In the genomic region with DNA sequence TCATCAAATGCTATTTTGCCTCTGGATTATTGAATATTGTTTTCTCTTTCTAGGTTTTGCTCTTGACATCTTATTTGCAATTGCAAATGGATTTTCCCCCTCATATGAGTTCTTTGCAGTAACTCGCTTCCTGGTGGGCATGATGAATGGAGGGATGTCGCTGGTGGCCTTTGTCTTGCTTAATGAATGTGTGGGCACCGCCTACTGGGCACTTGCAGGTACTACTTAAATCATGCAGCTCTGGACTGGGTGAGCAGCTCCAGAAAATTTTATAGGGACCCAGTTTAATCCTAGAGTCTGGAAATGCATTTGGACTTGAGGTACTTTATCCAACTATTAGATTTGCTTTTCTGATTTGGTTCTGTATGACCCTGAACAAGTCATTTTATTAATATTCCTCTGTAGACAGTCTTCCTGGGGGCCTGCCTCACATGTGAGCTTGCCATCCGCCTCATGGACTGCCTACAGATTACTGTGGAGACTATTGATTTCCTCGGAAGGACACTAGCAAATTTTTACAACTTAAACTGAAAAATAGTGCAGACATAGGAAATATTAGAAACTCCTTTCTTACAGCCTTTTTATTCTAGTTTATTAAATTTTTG, we compare ENCODE assay signal across 8 cellular contexts. TPM values are rescaled to one million over a fixed set of nuclear protein-coding genes. Genes with fewer than 3 reads are reported as not detected.
DNase-seq lines count a peak whose midpoint lies in the region; ATAC-seq and TF ChIP-seq lines count a peak whose summit lies in the region.

No MANE protein-coding gene starts in this region.

- ATAC-seq in GM18508 (IDR thresholded peaks at IDR 0.05; ENCODE audit: insufficient read depth, unreplicated experiment), result peak; percentile 72
- ATAC-seq in HG02970 (IDR thresholded peaks at IDR 0.05; ENCODE audit: low FRiP score, unreplicated experiment), result peak; percentile 64
- ATAC-seq in stimulated activated naive CD8-positive, alpha-beta T cell treated with anti-CD3 and anti-CD28 coated beads, Interleukin-15, Interleukin-2, amounts not matched to agents 100 U/mL and 50 U/mL, for 24 hours, result peak; percentile 81

- H3K36me3 Mint-ChIP-seq in mesothelial cell of epicardium, result peaks cover 19% of the 10 kb centered on the region

- no peak overlapping the region for H3K27ac Mint-ChIP-seq in mesothelial cell of epicardium

- peak; percentile 60 for DNase-seq in AG08395 (ENCODE audit: low spot score)
- DNase-seq in NCI-H226, result peak; percentile 32
- peak; percentile 66 for DNase-seq in activated CD4-positive, alpha-beta T cell treated with anti-CD3 and anti-CD28 coated beads for 48 hours
- DNase-seq in effector CD4-positive, alpha-beta T cell, result peak; percentile 4
- no peak for DNase-seq in mesothelial cell of epicardium (ENCODE audit: low spot score in 2 of 2, unreplicated experiment in 2 of 2)
- DNase-seq in stimulated activated naive CD8-positive, alpha-beta T cell treated with anti-CD3 and anti-CD28 coated beads, Interleukin-15, Interleukin-2, amounts not matched to agents 100 U/mL and 50 U/mL, for 24 hours, result peak; percentile 53

- peaks cover 7% of the 10 kb centered on the region for H3K4me1 Mint-ChIP-seq in mesothelial cell of epicardium

- peak; percentile 73 for TF ChIP-seq CTCF in mesothelial cell of epicardium (IDR thresholded peaks at IDR 0.05; ENCODE audit: unreplicated experiment)

- no peak overlapping the region for H3K4me3 Mint-ChIP-seq in mesothelial cell of epicardium

- H3K9me3 Mint-ChIP-seq in mesothelial cell of epicardium, result peaks cover 4% of the 10 kb centered on the region

- no peaks in the 10 kb centered on the region for H3K27me3 Mint-ChIP-seq in mesothelial cell of epicardium (ENCODE audit: low read depth)

RNA-seq across cellular contexts. Expression of gene SLC22A15, which starts 44.5 kb away (rescaled TPM):
- 9.7 to 10.1 TPM (median 9.9 TPM) in 3 replicates for total RNA-seq in mesothelial cell of epicardium

Comparison
In these comparisons a context has a peak if more than half of its experiments do, and no peak if none do; other contexts are left out.
1. DNase-seq: peak in AG08395 (single experiment), NCI-H226 (single experiment), activated CD4-positive, alpha-beta T cell treated with anti-CD3 and anti-CD28 coated beads for 48 hours (single experiment), effector CD4-positive, alpha-beta T cell (single experiment) and stimulated activated naive CD8-positive, alpha-beta T cell treated with anti-CD3 and anti-CD28 coated beads, Interleukin-15, Interleukin-2, amounts not matched to agents 100 U/mL and 50 U/mL, for 24 hours (single experiment); none in mesothelial cell of epicardium (0 of 2).
2. Peak in every context shown above with its lines, with median percentiles within 50 percentile points of each other: ATAC-seq.